21 cellular contexts compared by ENCODE assay signal in the genomic region with DNA sequence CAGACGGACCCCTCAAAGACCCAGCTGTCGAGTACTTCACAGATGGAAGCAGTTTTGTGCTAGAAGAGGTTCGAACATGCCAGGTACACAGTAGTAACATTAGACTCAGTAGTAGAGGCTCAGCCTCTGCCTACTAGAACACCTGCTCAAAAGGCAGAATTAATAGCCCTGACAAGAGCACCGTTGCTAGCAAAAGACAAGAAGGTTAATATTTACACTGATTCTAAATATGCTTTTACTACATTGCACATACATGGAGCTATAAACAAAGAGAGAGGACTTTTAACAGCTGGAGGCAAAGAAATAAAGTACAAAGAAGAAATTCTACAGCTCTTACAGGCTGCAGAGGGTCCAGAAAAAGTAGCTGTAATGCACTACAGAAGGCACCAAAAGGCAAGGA. TPM values are rescaled to one million over a fixed set of nuclear protein-coding genes. Genes with fewer than 3 reads are reported as not detected.
A peak's percentile ranks its signal among the peaks of the same experiment; 100 is the strongest.
DNase-seq lines count a peak whose midpoint lies in the region; ATAC-seq and TF ChIP-seq lines count a peak whose summit lies in the region.
"Had no signal": no experiment of that assay in that cellular context is flagged by ENCODE, and none has a peak within 500 bp of the region (broad histone marks: within the 10 kb centered on the region; RNA-seq: fewer than 3 reads in every experiment).

No MANE protein-coding gene starts in this region.

- peaks cover 6% of the 10 kb centered on the region for H3K4me1 Mint-ChIP-seq in activated CD4-positive, alpha-beta T cell treated with anti-CD3 and anti-CD28 coated beads, Interleukin-2, amount 10 ng/mL, durations not matched to agents 24 days and 14 days
- H3K4me1 Mint-ChIP-seq: T-cell had no signal

- H4K20me1 ChIP-seq in hepatocyte (ENCODE audit: insufficient read depth, poor library complexity, severe bottlenecking): no peaks in the 10 kb centered on the region
- H4K20me1 ChIP-seq: BLaER1 had no signal

- intact Hi-C loops in activated CD4-positive, alpha-beta T cell treated with anti-CD3 and anti-CD28 coated beads, Interleukin-2, amount 10 ng/mL, durations not matched to agents 24 days and 14 days (cut with micrococcal nuclease): no loop called here

- no peaks in the 10 kb centered on the region for H3K9me3 ChIP-seq in hepatocyte (ENCODE audit: low read depth)

- no peak overlapping the region for H3K4me3 ChIP-seq in hepatocyte
- H3K4me3 ChIP-seq: BLaER1 had no signal

- H2AFZ ChIP-seq in hepatocyte: no peak overlapping the region

- no peaks in the 10 kb centered on the region for H3K36me3 Mint-ChIP-seq in activated CD4-positive, alpha-beta T cell treated with anti-CD3 and anti-CD28 coated beads, Interleukin-2, amount 10 ng/mL, durations not matched to agents 24 days and 14 days (ENCODE audit: low read depth)
- H3K36me3 Mint-ChIP-seq: T-cell had no signal

- ATAC-seq in HG03135 (IDR thresholded peaks at IDR 0.05; ENCODE audit: unreplicated experiment): no peak
- ATAC-seq: HepG2, SK-N-SH treated with all-trans-retinoic acid at 6 μM for 48 hours, T-cell had no signal

- peaks cover 17% of the 10 kb centered on the region for H3K9me3 Mint-ChIP-seq in activated CD4-positive, alpha-beta T cell treated with anti-CD3 and anti-CD28 coated beads, Interleukin-2, amount 10 ng/mL, durations not matched to agents 24 days and 14 days

- no peaks in the 10 kb centered on the region for H3K9me2 ChIP-seq in hepatocyte (replicated peaks; ENCODE audit: insufficient read depth)

- H3K27ac Mint-ChIP-seq in activated CD4-positive, alpha-beta T cell treated with anti-CD3 and anti-CD28 coated beads, Interleukin-2, amount 10 ng/mL, durations not matched to agents 24 days and 14 days: no peak overlapping the region
- H3K27ac Mint-ChIP-seq: CD4-positive, alpha-beta memory T cell; T-cell had no signal

- DNase-seq in NCI-H748 (lab: John Stamatoyannopoulos, UW; ENCODE audit: unreplicated experiment) (peak; percentile 21), NCI-H748 treated with DMSO at 0.1 percent for 48 hours (lab: John Stamatoyannopoulos, UW) (no peak), NCI-H1417 treated with DMSO at 0.1 percent for 48 hours (lab: John Stamatoyannopoulos, UW) (peak; percentile 5), hepatocyte (ENCODE audit: low spot score) (no peak), pons (ENCODE audit: low spot score) (no peak)
- no peak for DNase-seq in activated CD4-positive, alpha-beta T cell treated with anti-CD3 and anti-CD28 coated beads, Interleukin-2, amount 10 ng/mL, durations not matched to agents 24 days and 14 days
- DNase-seq: CD4-positive, alpha-beta memory T cell; DND-41; H7; KG1; MV-4-11; NCI-H1436 treated with DMSO at 0.1 percent for 48 hours; NCI-H2029; OCI-M1; T-cell had no signal

- H3K4me1 ChIP-seq in hepatocyte (ENCODE audit: insufficient read depth): peaks cover 12% of the 10 kb centered on the region
- H3K4me1 ChIP-seq: BLaER1 had no signal

- H3K4me2 ChIP-seq in hepatocyte: peak overlapping the region; percentile 55
- H3K4me2 ChIP-seq: BLaER1 had no signal

- H3K4me3 Mint-ChIP-seq in activated CD4-positive, alpha-beta T cell treated with anti-CD3 and anti-CD28 coated beads, Interleukin-2, amount 10 ng/mL, durations not matched to agents 24 days and 14 days: no peak overlapping the region
- H3K4me3 Mint-ChIP-seq: CD4-positive, alpha-beta memory T cell; T-cell had no signal

- 73% methylated on average over 4 of the region's 4 CpGs for WGBS in hepatocyte (ENCODE audit: low lambda C conversion rate, missing lambda C conversion rate)

- peak overlapping the region; percentile 40 for H3K27ac ChIP-seq in hepatocyte
- H3K27ac ChIP-seq: BLaER1 had no signal

- H3K27me3 ChIP-seq in hepatocyte: no peaks in the 10 kb centered on the region
- H3K27me3 ChIP-seq: BLaER1 had no signal

- H3K27me3 Mint-ChIP-seq in activated CD4-positive, alpha-beta T cell treated with anti-CD3 and anti-CD28 coated beads, Interleukin-2, amount 10 ng/mL, durations not matched to agents 24 days and 14 days: no peaks in the 10 kb centered on the region

- H3K79me2 ChIP-seq in hepatocyte: no peaks in the 10 kb centered on the region

- no peaks in the 10 kb centered on the region for H3K36me3 ChIP-seq in hepatocyte (replicated peaks; ENCODE audit: insufficient read depth, low read depth)
- H3K36me3 ChIP-seq: BLaER1 had no signal

- no peak for TF ChIP-seq CTCF in hepatocyte (IDR thresholded peaks at IDR 0.05; ENCODE audit: poor library complexity)

RNA-seq across cellular contexts. Expression of a gene that starts 13.6 kb away (rescaled TPM):
- total RNA-seq in hepatocyte: 14.2 and 18.7 TPM in 2 replicates
- 7.5 and 10.0 TPM in 2 replicates for polyA plus RNA-seq in hepatocyte
- not detected in 2 replicates for total RNA-seq in activated CD4-positive, alpha-beta T cell treated with anti-CD3 and anti-CD28 coated beads, Interleukin-2, amount 10 ng/mL, durations not matched to agents 24 days and 14 days
- total RNA-seq: A673; CD4-positive, alpha-beta memory T cell; G401 had no signal
- polyA plus RNA-seq: CD4-positive, alpha-beta memory T cell had no signal

Comparison
In these comparisons a context has a peak if more than half of its experiments do, and no peak if none do; other contexts are left out.
1. DNase-seq: peak in NCI-H748 (single experiment) and NCI-H1417 treated with DMSO at 0.1 percent for 48 hours (single experiment); none in NCI-H748 treated with DMSO at 0.1 percent for 48 hours (single experiment), hepatocyte (single experiment), activated CD4-positive, alpha-beta T cell treated with anti-CD3 and anti-CD28 coated beads, Interleukin-2, amount 10 ng/mL, durations not matched to agents 24 days and 14 days (single experiment) and pons (single experiment).
2. RNA of a gene that starts 13.6 kb away (total RNA-seq): 14.2 to 18.7 TPM in hepatocyte; not detected in activated CD4-positive, alpha-beta T cell treated with anti-CD3 and anti-CD28 coated beads, Interleukin-2, amount 10 ng/mL, durations not matched to agents 24 days and 14 days; every median in the first group is over 10 times any median in the second.